7 cellular contexts compared by ENCODE assay signal in genomic region chr14:69685217-69685616, GRCh38.
DNase-seq lines count a peak whose midpoint lies in the region; ATAC-seq and TF ChIP-seq lines count a peak whose summit lies in the region.

No MANE protein-coding gene starts in this region.

- WGBS in ovary, 3 donors = 59 to 67% (median 61%) methylated on average over 3 of the region's 3 CpGs

- intact Hi-C loops in ovary (cut with DNase I) = no loop called here

- TF ChIP-seq POLR2A in ovary (IDR thresholded peaks at IDR 0.05) = no peak

- H3K4me3 ChIP-seq in ovary = no peak overlapping the region

- H3K36me3 ChIP-seq in ovary = no peaks in the 10 kb centered on the region

- TF ChIP-seq CTCF in ovary (IDR thresholded peaks at IDR 0.05) = no peak

- no peaks in the 10 kb centered on the region for H3K27me3 ChIP-seq in ovary

- peak; percentile 73 to 75 for DNase-seq in activated CD4-positive, alpha-beta T cell treated with anti-CD3 and anti-CD28 coated beads for 4 hours
- peak; percentile 90 for DNase-seq in epithelial cell of prostate (ENCODE audit: low read depth, low spot score)
- peak; percentile 43 to 84 for DNase-seq in stimulated activated CD4-positive, alpha-beta T cell treated with anti-CD3 and anti-CD28 coated beads, Interleukin-4, amount 100 ng/mL, for 4 hours
- no peak for DNase-seq in ovary

- TF ChIP-seq EP300 in ovary (IDR thresholded peaks at IDR 0.05) = no peak

- peaks cover 28% of the 10 kb centered on the region for H3K4me1 ChIP-seq in ovary (ENCODE audit: insufficient read depth)

- H3K9me3 ChIP-seq in ovary = no peaks in the 10 kb centered on the region

- peak overlapping the region; percentile 88 for H3K27ac ChIP-seq in epithelial cell of prostate
- H3K27ac ChIP-seq in ovary = no peak overlapping the region

- ATAC-seq in HG02885 (IDR thresholded peaks at IDR 0.05; ENCODE audit: poor library complexity, unreplicated experiment) (peak; percentile 55), HG03342 (IDR thresholded peaks at IDR 0.05; ENCODE audit: unreplicated experiment) (no peak), HG03460 (IDR thresholded peaks at IDR 0.05; ENCODE audit: unreplicated experiment) (no peak)

Comparison
In these comparisons a context has a peak if more than half of its experiments do, and no peak if none do; other contexts are left out.
1. DNase-seq: peak in activated CD4-positive, alpha-beta T cell treated with anti-CD3 and anti-CD28 coated beads for 4 hours (2 of 2), epithelial cell of prostate (single experiment) and stimulated activated CD4-positive, alpha-beta T cell treated with anti-CD3 and anti-CD28 coated beads, Interleukin-4, amount 100 ng/mL, for 4 hours (2 of 2); none in ovary (0 of 5).